Comparison of ENCODE assay signal across 26 cellular contexts in the genomic region with DNA sequence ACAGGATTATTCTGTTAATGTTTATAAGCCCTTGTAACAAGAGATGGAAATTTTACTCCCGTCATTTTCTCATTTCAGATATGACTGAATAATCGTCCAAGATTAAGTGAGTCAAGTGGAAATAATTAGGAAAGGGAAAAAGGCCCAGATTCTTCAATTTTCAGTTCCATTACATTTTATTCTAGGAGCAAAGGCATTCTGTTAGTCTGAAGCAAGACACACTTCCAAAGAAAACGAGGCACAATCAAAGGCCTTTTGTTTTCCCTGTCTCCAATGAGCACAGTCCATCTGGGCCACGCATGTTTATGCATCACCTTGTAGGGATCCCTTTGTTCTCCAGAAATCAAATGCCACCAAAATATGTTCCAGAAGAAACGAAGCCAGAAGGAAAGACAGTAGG.
DNase-seq lines count a peak whose midpoint lies in the region; ATAC-seq and TF ChIP-seq lines count a peak whose summit lies in the region.
"Had no signal": no experiment of that assay in that cellular context is flagged by ENCODE, and none has a peak within 500 bp of the region (broad histone marks: within the 10 kb centered on the region; RNA-seq: fewer than 3 reads in every experiment).

No MANE protein-coding gene starts in this region.

- H3K9me2 ChIP-seq in SK-N-SH = no peaks in the 10 kb centered on the region

- WGBS in SK-N-SH (ENCODE audit: low lambda C conversion rate) = 64% methylated on average over 5 of the region's 5 CpGs

- H2AFZ ChIP-seq in SK-N-SH (ENCODE audit: low read depth) = no peak overlapping the region

- ATAC-seq in stimulated activated naive CD8-positive, alpha-beta T cell treated with anti-CD3 and anti-CD28 coated beads, Interleukin-15, amount 100 ng/mL, for 72 hours = no peak
- ATAC-seq: activated CD4-positive, CD25-positive, alpha-beta regulatory T cell treated with anti-CD3 and anti-CD28 coated beads, Interleukin-2, amount 50 U/mL, for 24 hours; psoas muscle; T-helper 17 cell had no signal

- peak; percentile 36 for DNase-seq in AG09319 (ENCODE audit: extremely low read depth, low read depth)
- DNase-seq in NCI-H2171 (lab: John Stamatoyannopoulos, UW) = peak; percentile 21
- DNase-seq in fibroblast of the aortic adventitia (ENCODE audit: low read depth) = peak; percentile 75
- DNase-seq in left kidney (ENCODE audit: low read depth, low spot score) = peak; percentile 21
- DNase-seq in stimulated activated naive CD8-positive, alpha-beta T cell treated with anti-CD3 and anti-CD28 coated beads, Interleukin-15, amount 100 ng/mL, for 72 hours = no peak
- DNase-seq in SK-N-SH = no peak
- DNase-seq in stimulated activated CD4-positive, alpha-beta T cell treated with anti-CD3 and anti-CD28 coated beads, Interleukin-15, amount 100 ng/mL, for 24 hours = no peak
- DNase-seq in occipital lobe (lab: John Stamatoyannopoulos, UW) = no peak
- DNase-seq: activated effector memory CD4-positive, alpha-beta T cell treated with Interleukin-2 at 50 U/mL for 16 hours; activated naive CD8-positive, alpha-beta T cell treated with anti-CD3 and anti-CD28 coated beads, Interleukin-2, amount 10 ng/mL, durations not matched to agents 7 days and 5 days; activated T-cell treated with anti-CD3 and anti-CD28 coated beads for 4 hours; dorsolateral prefrontal cortex; GDM1; KBM-7; NCI-H1417 treated with DMSO at 0.1 percent for 48 hours; NCI-H2081 treated with DMSO at 0.1 percent for 48 hours; psoas muscle; RPMI8226; T-helper 17 cell; thyroid gland had no signal

- CTCF ChIA-PET in SK-N-SH (lab: Yijun Ruan, JAX) = no interaction called here

- no peaks in the 10 kb centered on the region for H4K20me1 ChIP-seq in SK-N-SH (ENCODE audit: insufficient read depth)

- POLR2A ChIA-PET in SK-N-SH (lab: Yijun Ruan, JAX) = no interaction called here

- no peak for TF ChIP-seq RAD21 in SK-N-SH (IDR thresholded peaks at IDR 0.05; ENCODE audit: low read length)

- no peaks in the 10 kb centered on the region for H3K9me3 ChIP-seq in SK-N-SH
- H3K9me3 ChIP-seq: HAP-1, neutrophil, psoas muscle, thyroid gland had no signal

- no peak for TF ChIP-seq CTCF in AG09319 (IDR thresholded peaks at IDR 0.05; ENCODE audit: low read depth, low read length)
- TF ChIP-seq CTCF in fibroblast of the aortic adventitia (IDR thresholded peaks at IDR 0.05; ENCODE audit: insufficient read depth, low read length) = no peak
- TF ChIP-seq CTCF in SK-N-SH (IDR thresholded peaks at IDR 0.05) = no peak

- peaks cover 2 to 59% of the 10 kb centered on the region in 2 experiments; a peak in 3 of 4 replicates for H3K4me1 ChIP-seq in SK-N-SH (ENCODE audit: control insufficient read depth in 1 of 2, insufficient read depth in 2 of 2, low read depth in 1 of 2, low read length in 1 of 2)
- H3K4me1 ChIP-seq: psoas muscle had no signal

- H3K27ac ChIP-seq in SK-N-SH (ENCODE audit: low read depth in 2 of 2, low read length in 1 of 2) = peak overlapping the region in 1 of 2 experiments; percentile 78; a peak in 2 of 4 replicates
- H3K27ac ChIP-seq: neutrophil, psoas muscle, SK-N-MC had no signal

- no peaks in the 10 kb centered on the region for H3K79me2 ChIP-seq in SK-N-SH (ENCODE audit: insufficient read depth)

- H3K27me3 Mint-ChIP-seq in stimulated activated naive CD8-positive, alpha-beta T cell treated with anti-CD3 and anti-CD28 coated beads, Interleukin-15, amount 100 ng/mL, for 72 hours = no peaks in the 10 kb centered on the region
- H3K27me3 Mint-ChIP-seq: stimulated activated naive CD8-positive, alpha-beta T cell treated with anti-CD3 and anti-CD28 coated beads, Interleukin-15, Interleukin-2, amounts not matched to agents 100 ng/mL and 50 ng/mL, for 24 hours had no signal

- no peak overlapping the region for H3K4me3 Mint-ChIP-seq in stimulated activated naive CD8-positive, alpha-beta T cell treated with anti-CD3 and anti-CD28 coated beads, Interleukin-15, amount 100 ng/mL, for 72 hours
- H3K4me3 Mint-ChIP-seq: activated naive CD8-positive, alpha-beta T cell treated with anti-CD3 and anti-CD28 coated beads, Interleukin-2, amount 10 ng/mL, durations not matched to agents 7 days and 5 days; memory B cell; stimulated activated naive CD8-positive, alpha-beta T cell treated with anti-CD3 and anti-CD28 coated beads, Interleukin-15, Interleukin-2, amounts not matched to agents 100 ng/mL and 50 ng/mL, for 24 hours; T-helper 17 cell had no signal

- H3K9me3 Mint-ChIP-seq in stimulated activated naive CD8-positive, alpha-beta T cell treated with anti-CD3 and anti-CD28 coated beads, Interleukin-15, amount 100 ng/mL, for 72 hours = no peaks in the 10 kb centered on the region
- H3K9me3 Mint-ChIP-seq: activated naive CD8-positive, alpha-beta T cell treated with anti-CD3 and anti-CD28 coated beads, Interleukin-2, amount 10 ng/mL, durations not matched to agents 7 days and 5 days; stimulated activated naive CD8-positive, alpha-beta T cell treated with anti-CD3 and anti-CD28 coated beads, Interleukin-15, Interleukin-2, amounts not matched to agents 100 ng/mL and 50 ng/mL, for 24 hours had no signal

- no peak overlapping the region for H3K9ac ChIP-seq in SK-N-SH

- H3K27me3 ChIP-seq in SK-N-SH (ENCODE audit: insufficient read depth) = no peaks in the 10 kb centered on the region
- H3K27me3 ChIP-seq: dorsolateral prefrontal cortex, neutrophil, thyroid gland had no signal

- H3K4me1 Mint-ChIP-seq in stimulated activated naive CD8-positive, alpha-beta T cell treated with anti-CD3 and anti-CD28 coated beads, Interleukin-15, amount 100 ng/mL, for 72 hours = no peaks in the 10 kb centered on the region
- H3K4me1 Mint-ChIP-seq: memory B cell, T-helper 17 cell had no signal

- no peak overlapping the region for H3K4me2 ChIP-seq in SK-N-SH

- H3K4me3 ChIP-seq in fibroblast of the aortic adventitia (ENCODE audit: low read depth, low read length) (no peak overlapping the region), SK-N-SH (ENCODE audit: low read depth in 2 of 2, low read length in 1 of 2) (no peak overlapping the region)
- H3K4me3 ChIP-seq: dorsolateral prefrontal cortex, HAP-1, psoas muscle, SK-N-MC, thyroid gland had no signal

- H3K36me3 ChIP-seq in SK-N-SH (replicated peaks in 1 of 2; ENCODE audit: control insufficient read depth in 1 of 2, insufficient read depth in 2 of 2, low read length in 1 of 2) = peaks cover 0 to 4% of the 10 kb centered on the region in 2 experiments
- H3K36me3 ChIP-seq: HAP-1, neutrophil, thyroid gland had no signal

- peaks cover 32% of the 10 kb centered on the region for H3F3A ChIP-seq in SK-N-SH (replicated peaks; ENCODE audit: insufficient read depth)

- H3K27ac Mint-ChIP-seq in stimulated activated naive CD8-positive, alpha-beta T cell treated with anti-CD3 and anti-CD28 coated beads, Interleukin-15, amount 100 ng/mL, for 72 hours = no peak overlapping the region
- H3K27ac Mint-ChIP-seq: activated naive CD8-positive, alpha-beta T cell treated with anti-CD3 and anti-CD28 coated beads, Interleukin-2, amount 10 ng/mL, durations not matched to agents 7 days and 5 days; memory B cell; stimulated activated naive CD8-positive, alpha-beta T cell treated with anti-CD3 and anti-CD28 coated beads, Interleukin-15, Interleukin-2, amounts not matched to agents 100 ng/mL and 50 ng/mL, for 24 hours; T-helper 17 cell had no signal

- TF ChIP-seq EP300 in SK-N-SH (IDR thresholded peaks at IDR 0.05; ENCODE audit: borderline replicate concordance in 1 of 2, low read depth in 1 of 2, low read length in 1 of 2) = no peak

TF ChIP-seq in SK-N-SH, 30 proteins besides CTCF, POLR2A, EP300 and RAD21 (continues in another document):
- TF ChIP-seq USF2 (IDR thresholded peaks at IDR 0.05; ENCODE audit: borderline replicate concordance, low read depth, low read length) (no peak), TAF1 (IDR thresholded peaks at IDR 0.05; ENCODE audit: borderline replicate concordance, low read depth, low read length) (no peak), FOXJ3 (CRISPR knock-in tag; IDR thresholded peaks at IDR 0.05) (no peak), CHD2 (IDR thresholded peaks at IDR 0.05; ENCODE audit: low read length, partially characterized antibody) (no peak), GABPA (IDR thresholded peaks at IDR 0.05; ENCODE audit: low read depth) (no peak), SMC3 (IDR thresholded peaks at IDR 0.05; ENCODE audit: low read depth, low read length) (no peak), TEAD4 (IDR thresholded peaks at IDR 0.05; ENCODE audit: borderline replicate concordance, insufficient read depth) (no peak)
- TF ChIP-seq, protein P1, sequence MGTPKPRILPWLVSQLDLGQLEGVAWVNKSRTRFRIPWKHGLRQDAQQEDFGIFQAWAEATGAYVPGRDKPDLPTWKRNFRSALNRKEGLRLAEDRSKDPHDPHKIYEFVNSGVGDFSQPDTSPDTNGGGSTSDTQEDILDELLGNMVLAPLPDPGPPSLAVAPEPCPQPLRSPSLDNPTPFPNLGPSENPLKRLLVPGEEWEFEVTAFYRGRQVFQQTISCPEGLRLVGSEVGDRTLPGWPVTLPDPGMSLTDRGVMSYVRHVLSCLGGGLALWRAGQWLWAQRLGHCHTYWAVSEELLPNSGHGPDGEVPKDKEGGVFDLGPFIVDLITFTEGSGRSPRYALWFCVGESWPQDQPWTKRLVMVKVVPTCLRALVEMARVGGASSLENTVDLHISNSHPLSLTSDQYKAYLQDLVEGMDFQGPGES (IDR thresholded peaks at IDR 0.05; ENCODE audit: low read depth, low read length) = no peak
- TF ChIP-seq, protein P2, sequence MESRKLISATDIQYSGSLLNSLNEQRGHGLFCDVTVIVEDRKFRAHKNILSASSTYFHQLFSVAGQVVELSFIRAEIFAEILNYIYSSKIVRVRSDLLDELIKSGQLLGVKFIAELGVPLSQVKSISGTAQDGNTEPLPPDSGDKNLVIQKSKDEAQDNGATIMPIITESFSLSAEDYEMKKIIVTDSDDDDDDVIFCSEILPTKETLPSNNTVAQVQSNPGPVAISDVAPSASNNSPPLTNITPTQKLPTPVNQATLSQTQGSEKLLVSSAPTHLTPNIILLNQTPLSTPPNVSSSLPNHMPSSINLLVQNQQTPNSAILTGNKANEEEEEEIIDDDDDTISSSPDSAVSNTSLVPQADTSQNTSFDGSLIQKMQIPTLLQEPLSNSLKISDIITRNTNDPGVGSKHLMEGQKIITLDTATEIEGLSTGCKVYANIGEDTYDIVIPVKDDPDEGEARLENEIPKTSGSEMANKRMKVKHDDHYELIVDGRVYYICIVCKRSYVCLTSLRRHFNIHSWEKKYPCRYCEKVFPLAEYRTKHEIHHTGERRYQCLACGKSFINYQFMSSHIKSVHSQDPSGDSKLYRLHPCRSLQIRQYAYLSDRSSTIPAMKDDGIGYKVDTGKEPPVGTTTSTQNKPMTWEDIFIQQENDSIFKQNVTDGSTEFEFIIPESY (IDR thresholded peaks at IDR 0.05; ENCODE audit: borderline replicate concordance, low read depth) = no peak

Comparison
In these comparisons a context has a peak if more than half of its experiments do, and no peak if none do; other contexts are left out.
1. DNase-seq: peak in AG09319 (single experiment), NCI-H2171 (single experiment), fibroblast of the aortic adventitia (single experiment) and left kidney (single experiment); none in stimulated activated naive CD8-positive, alpha-beta T cell treated with anti-CD3 and anti-CD28 coated beads, Interleukin-15, amount 100 ng/mL, for 72 hours (0 of 2), SK-N-SH (single experiment), stimulated activated CD4-positive, alpha-beta T cell treated with anti-CD3 and anti-CD28 coated beads, Interleukin-15, amount 100 ng/mL, for 24 hours (single experiment) and occipital lobe (single experiment).